Comparison of ENCODE assay signal across 27 cellular contexts in the genomic region with DNA sequence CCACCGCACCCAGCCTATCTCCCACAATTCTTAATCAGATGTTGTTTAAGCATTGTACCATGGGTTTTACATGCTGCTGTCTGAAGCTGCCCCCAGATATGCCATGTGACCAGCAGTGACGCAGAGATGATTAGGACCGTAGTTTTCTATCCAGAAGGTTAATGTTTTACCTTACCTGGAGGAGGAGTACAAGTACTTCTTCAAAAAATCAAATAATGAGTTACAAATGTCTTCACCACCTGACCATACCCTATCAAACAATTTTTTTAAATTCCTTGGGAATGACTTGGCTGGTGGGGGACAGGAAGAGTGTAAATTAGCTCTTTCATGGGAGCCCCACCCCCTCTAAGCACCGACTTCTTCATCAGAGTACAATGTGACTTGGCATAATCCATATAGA. TPM values are rescaled to one million over a fixed set of nuclear protein-coding genes. Genes with fewer than 3 reads are reported as not detected.
"Had no signal": no experiment of that assay in that cellular context is flagged by ENCODE, and none has a peak within 500 bp of the region (broad histone marks: within the 10 kb centered on the region; RNA-seq: fewer than 3 reads in every experiment).

No MANE protein-coding gene starts in this region.

- H3K27me3 ChIP-seq: breast epithelium, neutrophil, ovary, sigmoid colon, suprapubic skin, tibial artery, uterus had no signal

- DNase-seq: activated B cell treated with CpG ODN at 0.5 μM for 24 hours; activated CD4-positive, alpha-beta T cell treated with anti-CD3 and anti-CD28 coated beads, Interleukin-2, amount 50 U/mL, for 1 hour; activated CD8-positive, alpha-beta T cell treated with anti-CD3 and anti-CD28 coated beads for 36 hours; activated naive CD8-positive, alpha-beta T cell treated with anti-CD3 and anti-CD28 coated beads, Interleukin-2, amount 50 U/mL, for 24 hours; activated T-cell treated with anti-CD3 and anti-CD28 coated beads, Interleukin-2, amount 50 U/mL, for 4 hours; amygdala; dermis blood vessel endothelial cell; effector CD4-positive, alpha-beta T cell; esophagus squamous epithelium; foreskin melanocyte; naive B cell; nephron progenitor cell; ovary; sigmoid colon; stimulated activated CD4-positive, alpha-beta T cell treated with anti-CD3 and anti-CD28 coated beads, Interleukin-1b, Interleukin-23, amount 100 ng/mL, for 48 hours; stimulated activated naive B cell treated with anti-CD40 and anti-IgM and Interleukin-4, amounts not matched to agents 10 μg/mL and 1 μg/mL and 100 μg/mL, for 72 hours; T-helper 1 cell; tibial artery; uterus had no signal

- ATAC-seq: activated CD8-positive, alpha-beta T cell treated with anti-CD3 and anti-CD28 coated beads for 36 hours; activated naive CD8-positive, alpha-beta T cell treated with anti-CD3 and anti-CD28 coated beads, Interleukin-2, amount 50 U/mL, for 24 hours; activated T-cell treated with anti-CD3 and anti-CD28 coated beads, Interleukin-2, amount 50 U/mL, for 4 hours; activated T-helper 17 cell treated with anti-CD3 and anti-CD28 coated beads, Interleukin-2, amount 50 U/mL, for 72 hours; stimulated activated naive B cell treated with anti-CD40 and anti-IgM and Interleukin-4, amounts not matched to agents 10 μg/mL and 1 μg/mL and 100 μg/mL, for 72 hours had no signal

- H3K36me3 ChIP-seq: breast epithelium, esophagus squamous epithelium, neutrophil, ovary, prostate gland, sigmoid colon, suprapubic skin, tibial artery, uterus had no signal

- H3K27ac ChIP-seq: breast epithelium, epithelial cell of prostate, esophagus squamous epithelium, neutrophil, ovary, prostate gland, sigmoid colon, suprapubic skin, tibial artery, uterus had no signal

- H3K9me3 ChIP-seq: breast epithelium, esophagus squamous epithelium, neutrophil, ovary, prostate gland, sigmoid colon, suprapubic skin, tibial artery, uterus had no signal

- FAIRE-seq: endometrium had no signal

- H3K4me3 ChIP-seq: breast epithelium, esophagus squamous epithelium, ovary, prostate gland, sigmoid colon, smooth muscle cell, suprapubic skin, tibial artery, uterus had no signal

- H3K4me1 ChIP-seq: breast epithelium, esophagus squamous epithelium, prostate gland, sigmoid colon, suprapubic skin, uterus had no signal

RNA-seq across cellular contexts. Expression of gene SGMS2, which starts 16.2 kb away (rescaled TPM):
- total RNA-seq: activated B cell treated with CpG ODN at 0.5 μM for 24 hours had no signal
